ENCODE assay signal across 1 cellular context in the genomic region with DNA sequence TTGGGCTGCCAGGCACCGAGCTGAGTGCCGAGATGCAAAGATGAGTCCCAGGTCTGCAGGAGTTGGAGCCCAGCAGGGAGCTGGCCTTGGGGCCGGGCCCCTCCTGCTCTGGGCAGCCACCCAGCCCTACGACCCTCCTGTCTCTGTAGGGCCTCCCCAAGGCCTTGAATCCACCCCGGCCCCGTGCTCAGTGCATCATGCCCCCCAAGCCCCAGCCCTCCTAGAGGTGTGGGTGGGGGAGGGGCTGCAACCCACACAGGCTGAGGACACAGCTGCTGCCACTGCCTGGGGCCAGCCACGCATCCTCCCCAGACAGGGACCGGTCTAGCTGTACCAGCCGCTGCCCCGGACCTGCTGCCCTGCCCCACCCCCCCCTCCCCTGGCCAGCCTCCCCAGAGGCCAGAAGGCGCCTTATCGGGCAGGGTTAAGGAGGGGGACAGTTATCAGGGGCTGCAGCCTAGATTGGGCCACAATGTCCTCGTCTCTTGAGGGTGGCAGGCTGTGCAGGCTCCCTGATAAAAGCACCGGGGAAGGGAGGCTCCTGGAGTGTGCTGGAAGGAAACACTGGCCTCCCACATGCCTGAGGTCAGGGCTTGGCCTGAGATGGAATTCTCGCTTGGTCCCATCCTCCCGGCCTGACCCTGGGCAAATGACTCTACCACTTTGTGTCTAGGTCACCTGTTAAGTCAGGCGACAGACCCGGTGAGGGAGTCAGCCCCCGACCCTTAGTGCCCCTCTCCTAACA.
TF ChIP-seq lines count a peak whose summit lies in the region.

No MANE protein-coding gene starts in this region.

TF ChIP-seq in K562, 482 proteins besides CTCF, POLR2A, EP300 and RAD21 (continued from another document):
- TF ChIP-seq TEAD4 (IDR thresholded peaks at IDR 0.05; ENCODE audit: low read length) (peak; percentile 93), TEAD4 (CRISPR knock-in tag; IDR thresholded peaks at IDR 0.05; ENCODE audit: borderline replicate concordance) (no peak), GTF2A2 (tag; IDR thresholded peaks at IDR 0.05) (no peak), MXI1 (IDR thresholded peaks at IDR 0.05; ENCODE audit: low read depth, low read length) (peak; percentile 73), XRCC5 (IDR thresholded peaks at IDR 0.05; ENCODE audit: low read depth, low read length) (no peak; the same call in 1 of the 2 replicates), SPI1 (IDR thresholded peaks at IDR 0.05; ENCODE audit: borderline replicate concordance, low read depth, low read length) (no peak)
- TF ChIP-seq, protein P1, sequence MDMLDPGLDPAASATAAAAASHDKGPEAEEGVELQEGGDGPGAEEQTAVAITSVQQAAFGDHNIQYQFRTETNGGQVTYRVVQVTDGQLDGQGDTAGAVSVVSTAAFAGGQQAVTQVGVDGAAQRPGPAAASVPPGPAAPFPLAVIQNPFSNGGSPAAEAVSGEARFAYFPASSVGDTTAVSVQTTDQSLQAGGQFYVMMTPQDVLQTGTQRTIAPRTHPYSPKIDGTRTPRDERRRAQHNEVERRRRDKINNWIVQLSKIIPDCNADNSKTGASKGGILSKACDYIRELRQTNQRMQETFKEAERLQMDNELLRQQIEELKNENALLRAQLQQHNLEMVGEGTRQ (CRISPR knock-in tag; IDR thresholded peaks at IDR 0.05): no peak
- TF ChIP-seq, protein P2, sequence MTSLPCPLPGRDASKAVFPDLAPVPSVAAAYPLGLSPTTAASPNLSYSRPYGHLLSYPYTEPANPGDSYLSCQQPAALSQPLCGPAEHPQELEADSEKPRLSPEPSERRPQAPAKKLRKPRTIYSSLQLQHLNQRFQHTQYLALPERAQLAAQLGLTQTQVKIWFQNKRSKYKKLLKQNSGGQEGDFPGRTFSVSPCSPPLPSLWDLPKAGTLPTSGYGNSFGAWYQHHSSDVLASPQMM (CRISPR knock-in tag; IDR thresholded peaks at IDR 0.05): no peak
